Comparison of ENCODE assay signal across 8 cellular contexts in the genomic region with DNA sequence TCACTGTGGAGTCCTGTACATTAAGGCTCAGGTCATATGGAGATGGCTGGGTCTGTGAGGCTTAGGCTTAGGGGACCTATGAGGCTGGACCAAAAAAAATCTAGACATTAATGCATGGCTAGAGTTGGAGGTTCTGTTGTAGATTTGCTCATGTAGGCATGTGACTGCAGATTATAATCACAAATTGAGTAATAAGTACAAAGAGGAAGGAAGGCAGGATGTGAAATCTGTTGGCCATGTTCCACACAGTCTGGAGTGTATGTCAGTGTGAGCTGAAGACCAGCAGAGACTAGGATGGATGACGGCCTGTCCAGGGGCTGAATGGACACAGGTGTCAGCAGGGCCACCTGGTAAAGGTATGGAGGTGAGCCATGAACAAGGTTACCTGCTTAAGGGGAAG. TPM values are rescaled to one million over a fixed set of nuclear protein-coding genes. Genes with fewer than 3 reads are reported as not detected.
DNase-seq lines count a peak whose midpoint lies in the region; ATAC-seq and TF ChIP-seq lines count a peak whose summit lies in the region.

A gene with protein sequence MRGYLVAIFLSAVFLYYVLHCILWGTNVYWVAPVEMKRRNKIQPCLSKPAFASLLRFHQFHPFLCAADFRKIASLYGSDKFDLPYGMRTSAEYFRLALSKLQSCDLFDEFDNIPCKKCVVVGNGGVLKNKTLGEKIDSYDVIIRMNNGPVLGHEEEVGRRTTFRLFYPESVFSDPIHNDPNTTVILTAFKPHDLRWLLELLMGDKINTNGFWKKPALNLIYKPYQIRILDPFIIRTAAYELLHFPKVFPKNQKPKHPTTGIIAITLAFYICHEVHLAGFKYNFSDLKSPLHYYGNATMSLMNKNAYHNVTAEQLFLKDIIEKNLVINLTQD (plus strand): TSS at position 265 of the 400 bp plus-strand sequence. CDS start 5,101 bp downstream, outside the sequence.

- ATAC-seq in GM18517 (IDR thresholded peaks at IDR 0.05; ENCODE audit: unreplicated experiment) (peak; percentile 62), sciatic nerve (peak; percentile 82)
- no peak for ATAC-seq in activated CD8-positive, alpha-beta T cell treated with anti-CD3 and anti-CD28 coated beads for 36 hours

- no peak for TF ChIP-seq CTCF in fibroblast of mammary gland (conservative IDR thresholded peaks at IDR 0.05; ENCODE audit: control insufficient read depth, insufficient read depth, low read depth, low read length)
- no peak for TF ChIP-seq CTCF in activated CD8-positive, alpha-beta T cell treated with anti-CD3 and anti-CD28 coated beads for 36 hours (IDR thresholded peaks at IDR 0.05)

- peak; percentile 87 for DNase-seq in MV-4-11 (lab: John Stamatoyannopoulos, UW)
- peak; percentile 54 for DNase-seq in fibroblast of mammary gland (ENCODE audit: low read depth)
- DNase-seq in sciatic nerve (ENCODE audit: low spot score), result no peak
- no peak for DNase-seq in activated CD8-positive, alpha-beta T cell treated with anti-CD3 and anti-CD28 coated beads for 36 hours
- no peak for DNase-seq in ecto neural progenitor cell (ENCODE audit: low spot score)
- DNase-seq in activated T-cell treated with anti-CD3 and anti-CD28 coated beads for 4 hours, result no peak
- DNase-seq in AG20443 (ENCODE audit: low spot score), result no peak

- H3K4me3 Mint-ChIP-seq in activated CD8-positive, alpha-beta T cell treated with anti-CD3 and anti-CD28 coated beads for 36 hours, result no peak within 1 kb of the TSS

- CTCF ChIA-PET in activated CD8-positive, alpha-beta T cell treated with anti-CD3 and anti-CD28 coated beads for 36 hours (lab: Charles Lee), result no interaction called here

- POLR2A ChIA-PET in activated CD8-positive, alpha-beta T cell treated with anti-CD3 and anti-CD28 coated beads for 36 hours (lab: Charles Lee), result no interaction called here

- peaks cover 8% of the 10 kb centered on the region for H3K27me3 Mint-ChIP-seq in activated CD8-positive, alpha-beta T cell treated with anti-CD3 and anti-CD28 coated beads for 36 hours

- intact Hi-C loops in sciatic nerve (cut with DNase I), result no loop called here
- intact Hi-C loops in activated CD8-positive, alpha-beta T cell treated with anti-CD3 and anti-CD28 coated beads for 36 hours (cut with micrococcal nuclease), result no loop called here

- H3K36me3 Mint-ChIP-seq in activated CD8-positive, alpha-beta T cell treated with anti-CD3 and anti-CD28 coated beads for 36 hours (ENCODE audit: low read depth), result no peaks in the 10 kb centered on the region

- H3K27ac Mint-ChIP-seq in activated CD8-positive, alpha-beta T cell treated with anti-CD3 and anti-CD28 coated beads for 36 hours, result no peak within 1 kb of the TSS

- no peaks in the 10 kb centered on the region for H3K9me3 Mint-ChIP-seq in activated CD8-positive, alpha-beta T cell treated with anti-CD3 and anti-CD28 coated beads for 36 hours

- no peaks in the 10 kb centered on the region for H3K4me1 Mint-ChIP-seq in activated CD8-positive, alpha-beta T cell treated with anti-CD3 and anti-CD28 coated beads for 36 hours (ENCODE audit: low read depth)

- no peak within 1 kb of the TSS for H3K4me3 ChIP-seq in fibroblast of mammary gland (ENCODE audit: control insufficient read depth, low read depth, low read length)

RNA-seq across cellular contexts. Expression of the gene that starts here (rescaled TPM):
- 25.1 TPM for total RNA-seq in sciatic nerve
- total RNA-seq in activated CD8-positive, alpha-beta T cell treated with anti-CD3 and anti-CD28 coated beads for 36 hours, result not detected

Comparison
In these comparisons a context has a peak if more than half of its experiments do, and no peak if none do; other contexts are left out.
1. RNA of the gene that starts here (total RNA-seq): 25.1 TPM in sciatic nerve (single experiment); not detected in activated CD8-positive, alpha-beta T cell treated with anti-CD3 and anti-CD28 coated beads for 36 hours; every median in the first group is over 10 times any median in the second.
2. DNase-seq: peak in MV-4-11 (single experiment) and fibroblast of mammary gland (single experiment); none in sciatic nerve (single experiment), activated CD8-positive, alpha-beta T cell treated with anti-CD3 and anti-CD28 coated beads for 36 hours (single experiment), ecto neural progenitor cell (single experiment), activated T-cell treated with anti-CD3 and anti-CD28 coated beads for 4 hours (single experiment) and AG20443 (single experiment).